Comparison of ENCODE assay signal across 7 cellular contexts in genomic region chr1:156893048-156893953, GRCh38. TPM values are rescaled to one million over a fixed set of nuclear protein-coding genes. Genes with fewer than 3 reads are reported as not detected.
DNase-seq lines count a peak whose midpoint lies in the region; ATAC-seq and TF ChIP-seq lines count a peak whose summit lies in the region.

Gene PEAR1, plus strand, starts transcription at chr1:156893718. Its CDS starts 10,209 bp downstream, at chr1:156903927.

- TF ChIP-seq CTCF in Panc1 (IDR thresholded peaks at IDR 0.05) (no peak), coronary artery (IDR thresholded peaks at IDR 0.05) (no peak), right lobe of liver (IDR thresholded peaks at IDR 0.05) (no peak)

- intact Hi-C loops in Panc1 (cut with micrococcal nuclease; ENCODE audit: unreplicated experiment) (no loop called here), right lobe of liver (cut with DNase I) (no loop called here)

- no TSS peak for BruUV-seq in Panc1 (replicated peaks; lab: Mats Ljungman, UMichigan)

- CTCF ChIA-PET in Panc1 (lab: Charles Lee): interaction anchor here (0.6 to 1.6 kb wide), 7 partner anchors 20 to 847 kb away, joined by 3 to 8 read pairs (median 5); partner anchors contain the start of genes LRRC71 and SH2D2A

- no peak for ATAC-seq in Panc1
- peak; percentile 21 to 28 (median 27) for ATAC-seq in right lobe of liver
- ATAC-seq in HG02798 (IDR thresholded peaks at IDR 0.05; ENCODE audit: poor library complexity, unreplicated experiment): no peak
- no peak for ATAC-seq in GM19351 (IDR thresholded peaks at IDR 0.05; ENCODE audit: unreplicated experiment)

- H3K36me3 ChIP-seq in Panc1 (ENCODE audit: control insufficient read depth, insufficient read depth, low read length) (no peaks in the 10 kb centered on the region), right lobe of liver (no peaks in the 10 kb centered on the region), thymus (ENCODE audit: control insufficient read depth, insufficient read depth) (no peaks in the 10 kb centered on the region)

- no peaks in the 10 kb centered on the region for H3K9me3 ChIP-seq in Panc1 (ENCODE audit: control insufficient read depth, insufficient read depth, low read depth, low read length)
- no peaks in the 10 kb centered on the region for H3K9me3 ChIP-seq in right lobe of liver
- H3K9me3 ChIP-seq in thymus (ENCODE audit: control insufficient read depth): no peaks in the 10 kb centered on the region

- POLR2A ChIA-PET in Panc1 (lab: Charles Lee): no interaction called here

- H3K4me1 ChIP-seq in Panc1 (ENCODE audit: control insufficient read depth, insufficient read depth, low read length) (peaks cover 48% of the 10 kb centered on the region), right lobe of liver (peaks cover 0 to 5% (median 0%) of the 10 kb centered on the region in 4 donors), thymus (ENCODE audit: control insufficient read depth, insufficient read depth, low read length) (no peaks in the 10 kb centered on the region)

- peak within 1 kb of the TSS; percentile 35 to 62 for H3K4me3 ChIP-seq in Panc1 (ENCODE audit: low read depth in 2 of 2, low read length in 2 of 2)
- peak within 1 kb of the TSS; percentile 81 for H3K4me3 ChIP-seq in coronary artery
- H3K4me3 ChIP-seq in right lobe of liver: peak within 1 kb of the TSS; percentile 35 to 51 (median 49)
- peak within 1 kb of the TSS; percentile 13 for H3K4me3 ChIP-seq in thymus (ENCODE audit: low read length)

- DNase-seq in Panc1 (ENCODE audit: low read depth, low spot score) (no peak), coronary artery (ENCODE audit: low spot score) (no peak), right lobe of liver (peak in 1 of 3 donors; percentile 69), NCI-H226 (no peak)

- peak within 1 kb of the TSS; percentile 91 for H3K27ac ChIP-seq in Panc1 (ENCODE audit: low read length)
- peak within 1 kb of the TSS; percentile 84 to 98 for H3K27ac ChIP-seq in coronary artery
- peak within 1 kb of the TSS; percentile 76 to 91 (median 77) for H3K27ac ChIP-seq in right lobe of liver
- H3K27ac ChIP-seq in thymus (ENCODE audit: low read depth): no peak within 1 kb of the TSS

- in situ Hi-C loops in Panc1 (cut with HindIII; ENCODE audit: low pct_unique_long_range_greater_than_20kb, low sequenced_read_pairs): no loop called here

- H3K27me3 ChIP-seq in Panc1 (ENCODE audit: control insufficient read depth, insufficient read depth, low read length) (no peaks in the 10 kb centered on the region), right lobe of liver (peaks cover 0 to 9% of the 10 kb centered on the region in 2 donors), thymus (ENCODE audit: control insufficient read depth, insufficient read depth) (peaks cover 35% of the 10 kb centered on the region)

- WGBS in right lobe of liver (ENCODE audit: insufficient coverage, low coverage, low lambda C conversion rate, missing lambda C conversion rate): 5% methylated on average over 41 of the region's 60 CpGs
- 12% methylated on average over 60 of the region's 60 CpGs for WGBS in thymus

- TF ChIP-seq POLR2A in right lobe of liver (IDR thresholded peaks at IDR 0.05): peak; percentile 36

RNA-seq across cellular contexts. Expression of gene PEAR1, which starts in this region (rescaled TPM):
- 16.1 TPM for total RNA-seq in Panc1 (2021; ENCODE audit: unreplicated experiment)
- 13.3 TPM for polyA plus RNA-seq in Panc1 (2012; ENCODE audit: insufficient read length)
- total RNA-seq in right lobe of liver: 1 to 10 TPM; 2.2 to 9.8 (median 3.6) TPM
- 2.5 TPM for polyA plus RNA-seq in thymus

Comparison
In these comparisons a context has a peak if more than half of its experiments do, and no peak if none do; other contexts are left out.
1. ATAC-seq: peak in right lobe of liver (4 of 4); none in Panc1 (single experiment), HG02798 (single experiment) and GM19351 (single experiment).
2. H3K4me3 ChIP-seq: peak in every context shown above with its lines; median percentile 81 in coronary artery; 49 in right lobe of liver; 48 in Panc1; 13 in thymus.